ENCODE assay signal across 1 cellular context in genomic region chr17:31499771-31500554, GRCh38.
A peak's percentile ranks its signal among the peaks of the same experiment; 100 is the strongest.
TF ChIP-seq lines count a peak whose summit lies in the region.

No MANE protein-coding gene starts in this region.

TF ChIP-seq in HepG2, 621 proteins besides CTCF, POLR2A, EP300 and RAD21 (continued from another document and continues in another):
- no peak for TF ChIP-seq ZNF503 (CRISPR knock-in tag; IDR thresholded peaks at IDR 0.05)
- peak; percentile 39 for TF ChIP-seq PATZ1 (CRISPR knock-in tag; IDR thresholded peaks at IDR 0.05)
- TF ChIP-seq ZBTB7B (CRISPR knock-in tag; IDR thresholded peaks at IDR 0.05): no peak; the same call in 1 of the 2 replicates
- no peak for TF ChIP-seq E2F2 (CRISPR knock-in tag; IDR thresholded peaks at IDR 0.05; ENCODE audit: borderline replicate concordance)
- no peak for TF ChIP-seq MNT (IDR thresholded peaks at IDR 0.05)
- peak; percentile 51 for TF ChIP-seq FOXP4 (CRISPR knock-in tag; IDR thresholded peaks at IDR 0.05)
- no peak for TF ChIP-seq CHD2 (IDR thresholded peaks at IDR 0.05; ENCODE audit: low read depth, low read length)
- TF ChIP-seq ADNP (CRISPR knock-in tag; IDR thresholded peaks at IDR 0.05): no peak
- no peak for TF ChIP-seq ARNT (IDR thresholded peaks at IDR 0.05)
- TF ChIP-seq DNMT3B (CRISPR knock-in tag; conservative IDR thresholded peaks at IDR 0.05): no peak
- no peak for TF ChIP-seq SMC3 (IDR thresholded peaks at IDR 0.05; ENCODE audit: low read length)
- TF ChIP-seq TRAFD1 (CRISPR knock-in tag; IDR thresholded peaks at IDR 0.05; ENCODE audit: borderline replicate concordance): no peak
- TF ChIP-seq TARDBP (CRISPR knock-in tag; IDR thresholded peaks at IDR 0.05): no peak
- no peak for TF ChIP-seq ZBTB20 (CRISPR knock-in tag; IDR thresholded peaks at IDR 0.05; ENCODE audit: borderline replicate concordance, low read depth)
- no peak for TF ChIP-seq HMGXB3 (CRISPR knock-in tag; IDR thresholded peaks at IDR 0.05; ENCODE audit: borderline replicate concordance)
- no peak for TF ChIP-seq XBP1 (CRISPR knock-in tag; IDR thresholded peaks at IDR 0.05)
- no peak for TF ChIP-seq CSRNP2 (CRISPR knock-in tag; conservative IDR thresholded peaks at IDR 0.05; ENCODE audit: low read depth)
- peak; percentile 63 for TF ChIP-seq ARID3A (IDR thresholded peaks at IDR 0.05; ENCODE audit: low read depth, low read length)
- TF ChIP-seq FOXK2 (IDR thresholded peaks at IDR 0.05): no peak
- no peak for TF ChIP-seq ZNF639 (CRISPR knock-in tag; conservative IDR thresholded peaks at IDR 0.05)
- 0 out of 2 replicates have a peak, but pooled peaks have one; percentile 62 for TF ChIP-seq ZNF678 (CRISPR knock-in tag; IDR thresholded peaks at IDR 0.05)
- TF ChIP-seq ZSCAN9 (CRISPR knock-in tag; IDR thresholded peaks at IDR 0.05; ENCODE audit: borderline replicate concordance): no peak
- TF ChIP-seq E2F1 (CRISPR knock-in tag; IDR thresholded peaks at IDR 0.05): no peak
- TF ChIP-seq NR2F6 (IDR thresholded peaks at IDR 0.05): peak; percentile 48
- TF ChIP-seq NR2F6 (CRISPR knock-in tag; IDR thresholded peaks at IDR 0.05): peak; percentile 32; the same call in 1 of the 2 replicates
- TF ChIP-seq ZNF710 (CRISPR knock-in tag; IDR thresholded peaks at IDR 0.05; ENCODE audit: borderline replicate concordance): 0 out of 2 replicates have a peak, but pooled peaks have one; percentile 80
- TF ChIP-seq ETV6 (CRISPR knock-in tag; conservative IDR thresholded peaks at IDR 0.05): no peak
- no peak for TF ChIP-seq ZNF263 (CRISPR knock-in tag; IDR thresholded peaks at IDR 0.05)
- TF ChIP-seq CBX1 (IDR thresholded peaks at IDR 0.05; ENCODE audit: low read depth): no peak
